Comparison of ENCODE assay signal across 27 cellular contexts in the genomic region with DNA sequence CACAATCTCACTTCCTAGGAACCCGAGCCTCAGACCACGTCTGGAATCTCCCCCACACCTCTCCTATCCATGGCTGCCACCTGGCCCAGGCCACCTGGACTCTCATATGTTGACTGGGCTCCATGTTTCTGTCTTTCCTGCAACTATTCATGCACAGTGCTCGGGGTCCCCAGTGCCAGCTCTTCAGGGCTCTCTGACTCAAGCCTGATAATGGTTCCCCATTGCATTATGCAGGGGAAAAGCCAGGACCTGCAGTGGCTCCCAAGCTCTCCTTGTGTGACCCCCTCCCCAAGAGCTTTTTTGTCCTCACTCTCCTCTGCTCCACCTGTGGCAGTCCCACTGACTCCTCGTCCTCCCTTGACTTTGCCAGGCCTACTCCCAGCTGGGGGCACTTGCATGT.
"Had no signal": no experiment of that assay in that cellular context is flagged by ENCODE, and none has a peak within 500 bp of the region (broad histone marks: within the 10 kb centered on the region; RNA-seq: fewer than 3 reads in every experiment).

No MANE protein-coding gene starts in this region.

- H3K27ac Mint-ChIP-seq: activated B cell treated with CpG ODN at 0.5 μM for 24 hours; activated CD8-positive, alpha-beta T cell treated with anti-CD3 and anti-CD28 coated beads for 36 hours; activated T-helper 17 cell treated with anti-CD3 and anti-CD28 coated beads, Interleukin-2, amount 50 U/mL, for 72 hours; dendritic cell treated with granulocyte-macrophage colony-stimulating factor and Interleukin-4, amounts not matched to agents 40 ng/mL and 50 ng/mL, for 4 days; memory B cell; natural killer cell; stimulated activated naive CD8-positive, alpha-beta T cell treated with anti-CD3 and anti-CD28 coated beads, Interleukin-15, Interleukin-2, amounts not matched to agents 100 ng/mL and 50 ng/mL, for 24 hours had no signal

- H3K27ac ChIP-seq: brain microvascular endothelial cell, epithelial cell of prostate, gastrocnemius medialis, skin epidermis, upper lobe of left lung had no signal

- H3K4me1 Mint-ChIP-seq: activated B cell treated with CpG ODN at 0.5 μM for 24 hours; activated T-helper 17 cell treated with anti-CD3 and anti-CD28 coated beads, Interleukin-2, amount 50 U/mL, for 72 hours; memory B cell; natural killer cell had no signal

- H3K9me3 ChIP-seq: gastrocnemius medialis had no signal

- H3K4me1 ChIP-seq: gastrocnemius medialis, upper lobe of left lung had no signal

- DNase-seq: activated B cell treated with CpG ODN at 0.5 μM for 24 hours; activated CD4-positive, alpha-beta T cell treated with anti-CD3 and anti-CD28 coated beads, Interleukin-2, amount 50 U/mL, for 1 hour; activated CD8-positive, alpha-beta T cell treated with anti-CD3 and anti-CD28 coated beads for 36 hours; activated gamma-delta T cell treated with Interleukin-2 at 50 U/mL for 16 hours; activated naive CD4-positive, alpha-beta T cell treated with anti-CD3 and anti-CD28 coated beads, Interleukin-2, amount 50 U/mL, for 16 hours; activated T-cell treated with anti-CD3 and anti-CD28 coated beads, Interleukin-2, amount 50 U/mL, for 4 hours; amniotic stem cell; brain microvascular endothelial cell; caudate nucleus; effector CD4-positive, alpha-beta T cell; gastrocnemius medialis; glutamatergic neuron; left cardiac atrium; natural killer cell; stimulated activated CD4-positive, alpha-beta T cell treated with anti-CD3 and anti-CD28 coated beads, Interleukin-12 subunit alpha, Interleukin-12 subunit beta, amount 100 ng/mL, for 4 hours; stimulated activated CD4-positive, alpha-beta T cell treated with anti-CD3 and anti-CD28 coated beads, Interleukin-4, amount 100 ng/mL, for 1 hour; substantia nigra; T-helper 2 cell; upper lobe of left lung had no signal

- H3K27me3 Mint-ChIP-seq: activated CD8-positive, alpha-beta T cell treated with anti-CD3 and anti-CD28 coated beads for 36 hours; dendritic cell treated with granulocyte-macrophage colony-stimulating factor and Interleukin-4, amounts not matched to agents 40 ng/mL and 50 ng/mL, for 4 days had no signal

- H3K36me3 ChIP-seq: brain microvascular endothelial cell, gastrocnemius medialis, upper lobe of left lung had no signal

- H3K4me3 ChIP-seq: gastrocnemius medialis, skin epidermis, upper lobe of left lung had no signal

- H3K9me3 Mint-ChIP-seq: natural killer cell had no signal

- H3K27me3 ChIP-seq: brain microvascular endothelial cell, gastrocnemius medialis, upper lobe of left lung had no signal

- H3K36me3 Mint-ChIP-seq: memory B cell, natural killer cell had no signal

- H3K4me3 Mint-ChIP-seq: activated B cell treated with CpG ODN at 0.5 μM for 24 hours; activated CD8-positive, alpha-beta T cell treated with anti-CD3 and anti-CD28 coated beads for 36 hours; activated T-cell treated with anti-CD3 and anti-CD28 coated beads, Interleukin-2, amount 50 U/mL, for 4 hours; activated T-helper 17 cell treated with anti-CD3 and anti-CD28 coated beads, Interleukin-2, amount 50 U/mL, for 72 hours; dendritic cell treated with granulocyte-macrophage colony-stimulating factor and Interleukin-4, amounts not matched to agents 40 ng/mL and 50 ng/mL, for 4 days; memory B cell; natural killer cell; stimulated activated naive CD8-positive, alpha-beta T cell treated with anti-CD3 and anti-CD28 coated beads, Interleukin-15, Interleukin-2, amounts not matched to agents 100 ng/mL and 50 ng/mL, for 24 hours had no signal

- ATAC-seq: activated CD8-positive, alpha-beta T cell treated with anti-CD3 and anti-CD28 coated beads for 36 hours; activated T-cell treated with anti-CD3 and anti-CD28 coated beads, Interleukin-2, amount 50 U/mL, for 4 hours; activated T-helper 17 cell treated with anti-CD3 and anti-CD28 coated beads, Interleukin-2, amount 50 U/mL, for 72 hours; gastrocnemius medialis; left cardiac atrium; natural killer cell; sciatic nerve; SK-N-SH treated with all-trans-retinoic acid at 6 μM for 48 hours had no signal
